ENCODE assay signal across 1 cellular context in the genomic region with DNA sequence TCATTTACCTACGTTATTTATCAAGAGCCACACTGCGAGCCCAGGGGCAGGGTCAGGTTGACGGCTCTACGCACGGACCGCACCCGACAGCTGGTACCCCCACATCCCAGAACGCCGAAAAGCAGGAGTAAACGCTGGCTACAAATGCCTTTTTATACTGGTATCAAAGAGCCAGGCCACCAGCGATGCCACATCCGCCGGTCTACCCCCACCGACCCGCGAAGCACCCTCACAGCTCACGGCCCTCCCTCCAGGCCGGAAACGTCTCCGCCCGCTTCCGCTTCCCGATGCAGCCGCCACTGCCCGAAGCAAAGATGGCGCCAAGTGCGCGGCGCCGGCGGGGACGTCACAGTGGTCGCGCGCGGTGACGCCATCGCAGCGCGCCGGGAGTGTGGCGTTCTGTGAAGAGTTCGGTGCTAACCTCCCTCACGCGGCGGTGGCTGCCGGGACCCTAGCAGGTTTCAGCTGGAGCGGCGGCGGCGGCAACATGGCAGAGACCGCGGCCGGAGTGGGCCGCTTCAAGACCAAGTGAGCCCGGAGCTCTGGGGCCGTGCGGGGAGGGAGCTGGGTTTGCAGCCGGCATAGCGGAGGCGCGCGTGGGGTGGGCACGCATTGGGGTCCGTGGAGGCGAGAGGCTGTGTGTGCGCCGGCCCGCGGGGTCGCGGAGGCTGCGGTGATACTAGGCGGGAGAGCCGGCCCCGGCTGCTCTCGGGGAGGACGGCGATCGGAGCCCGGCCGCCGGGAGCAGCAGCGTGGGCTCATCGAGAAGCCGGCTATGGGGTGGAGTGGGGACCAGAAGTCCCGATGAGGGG.
A peak's percentile ranks its signal among the peaks of the same experiment; 100 is the strongest.
TF ChIP-seq lines count a peak whose summit lies in the region.

A gene (plus strand): TSS at position 376 of the 812 bp plus-strand sequence. CDS start 112 bp downstream, at position 488.

TF ChIP-seq in K562, 482 proteins besides CTCF, POLR2A, EP300 and RAD21 (continued from another document and continues in another):
- TF ChIP-seq, protein P1, sequence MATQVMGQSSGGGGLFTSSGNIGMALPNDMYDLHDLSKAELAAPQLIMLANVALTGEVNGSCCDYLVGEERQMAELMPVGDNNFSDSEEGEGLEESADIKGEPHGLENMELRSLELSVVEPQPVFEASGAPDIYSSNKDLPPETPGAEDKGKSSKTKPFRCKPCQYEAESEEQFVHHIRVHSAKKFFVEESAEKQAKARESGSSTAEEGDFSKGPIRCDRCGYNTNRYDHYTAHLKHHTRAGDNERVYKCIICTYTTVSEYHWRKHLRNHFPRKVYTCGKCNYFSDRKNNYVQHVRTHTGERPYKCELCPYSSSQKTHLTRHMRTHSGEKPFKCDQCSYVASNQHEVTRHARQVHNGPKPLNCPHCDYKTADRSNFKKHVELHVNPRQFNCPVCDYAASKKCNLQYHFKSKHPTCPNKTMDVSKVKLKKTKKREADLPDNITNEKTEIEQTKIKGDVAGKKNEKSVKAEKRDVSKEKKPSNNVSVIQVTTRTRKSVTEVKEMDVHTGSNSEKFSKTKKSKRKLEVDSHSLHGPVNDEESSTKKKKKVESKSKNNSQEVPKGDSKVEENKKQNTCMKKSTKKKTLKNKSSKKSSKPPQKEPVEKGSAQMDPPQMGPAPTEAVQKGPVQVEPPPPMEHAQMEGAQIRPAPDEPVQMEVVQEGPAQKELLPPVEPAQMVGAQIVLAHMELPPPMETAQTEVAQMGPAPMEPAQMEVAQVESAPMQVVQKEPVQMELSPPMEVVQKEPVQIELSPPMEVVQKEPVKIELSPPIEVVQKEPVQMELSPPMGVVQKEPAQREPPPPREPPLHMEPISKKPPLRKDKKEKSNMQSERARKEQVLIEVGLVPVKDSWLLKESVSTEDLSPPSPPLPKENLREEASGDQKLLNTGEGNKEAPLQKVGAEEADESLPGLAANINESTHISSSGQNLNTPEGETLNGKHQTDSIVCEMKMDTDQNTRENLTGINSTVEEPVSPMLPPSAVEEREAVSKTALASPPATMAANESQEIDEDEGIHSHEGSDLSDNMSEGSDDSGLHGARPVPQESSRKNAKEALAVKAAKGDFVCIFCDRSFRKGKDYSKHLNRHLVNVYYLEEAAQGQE (CRISPR knock-in tag; IDR thresholded peaks at IDR 0.05; ENCODE audit: low read depth) = peak; percentile 64; the same call in 1 of the 2 replicates
- TF ChIP-seq SP1 (CRISPR knock-in tag; IDR thresholded peaks at IDR 0.05) = peak; percentile 98
- no peak for TF ChIP-seq ZNF184 (CRISPR knock-in tag; IDR thresholded peaks at IDR 0.05)
- TF ChIP-seq MIER1 (IDR thresholded peaks at IDR 0.05; ENCODE audit: low read depth) = no peak
- TF ChIP-seq, protein P2, sequence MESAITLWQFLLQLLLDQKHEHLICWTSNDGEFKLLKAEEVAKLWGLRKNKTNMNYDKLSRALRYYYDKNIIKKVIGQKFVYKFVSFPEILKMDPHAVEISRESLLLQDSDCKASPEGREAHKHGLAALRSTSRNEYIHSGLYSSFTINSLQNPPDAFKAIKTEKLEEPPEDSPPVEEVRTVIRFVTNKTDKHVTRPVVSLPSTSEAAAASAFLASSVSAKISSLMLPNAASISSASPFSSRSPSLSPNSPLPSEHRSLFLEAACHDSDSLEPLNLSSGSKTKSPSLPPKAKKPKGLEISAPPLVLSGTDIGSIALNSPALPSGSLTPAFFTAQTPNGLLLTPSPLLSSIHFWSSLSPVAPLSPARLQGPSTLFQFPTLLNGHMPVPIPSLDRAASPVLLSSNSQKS (CRISPR knock-in tag; IDR thresholded peaks at IDR 0.05) = no peak
- peak; percentile 99 for TF ChIP-seq ELF1 (tag; IDR thresholded peaks at IDR 0.05)
- TF ChIP-seq, protein P3, sequence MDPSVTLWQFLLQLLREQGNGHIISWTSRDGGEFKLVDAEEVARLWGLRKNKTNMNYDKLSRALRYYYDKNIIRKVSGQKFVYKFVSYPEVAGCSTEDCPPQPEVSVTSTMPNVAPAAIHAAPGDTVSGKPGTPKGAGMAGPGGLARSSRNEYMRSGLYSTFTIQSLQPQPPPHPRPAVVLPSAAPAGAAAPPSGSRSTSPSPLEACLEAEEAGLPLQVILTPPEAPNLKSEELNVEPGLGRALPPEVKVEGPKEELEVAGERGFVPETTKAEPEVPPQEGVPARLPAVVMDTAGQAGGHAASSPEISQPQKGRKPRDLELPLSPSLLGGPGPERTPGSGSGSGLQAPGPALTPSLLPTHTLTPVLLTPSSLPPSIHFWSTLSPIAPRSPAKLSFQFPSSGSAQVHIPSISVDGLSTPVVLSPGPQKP (CRISPR knock-in tag; IDR thresholded peaks at IDR 0.05) = no peak
- TF ChIP-seq, protein P4, sequence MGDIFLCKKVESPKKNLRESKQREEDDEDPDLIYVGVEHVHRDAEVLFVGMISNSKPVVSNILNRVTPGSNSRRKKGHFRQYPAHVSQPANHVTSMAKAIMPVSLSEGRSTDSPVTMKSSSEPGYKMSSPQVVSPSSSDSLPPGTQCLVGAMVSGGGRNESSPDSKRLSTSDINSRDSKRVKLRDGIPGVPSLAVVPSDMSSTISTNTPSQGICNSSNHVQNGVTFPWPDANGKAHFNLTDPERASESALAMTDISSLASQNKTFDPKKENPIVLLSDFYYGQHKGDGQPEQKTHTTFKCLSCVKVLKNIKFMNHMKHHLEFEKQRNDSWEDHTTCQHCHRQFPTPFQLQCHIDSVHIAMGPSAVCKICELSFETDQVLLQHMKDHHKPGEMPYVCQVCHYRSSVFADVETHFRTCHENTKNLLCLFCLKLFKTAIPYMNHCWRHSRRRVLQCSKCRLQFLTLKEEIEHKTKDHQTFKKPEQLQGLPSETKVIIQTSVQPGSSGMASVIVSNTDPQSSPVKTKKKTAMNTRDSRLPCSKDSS (IDR thresholded peaks at IDR 0.05; ENCODE audit: low read depth, partially characterized antibody) = no peak
- TF ChIP-seq RNF2 (IDR thresholded peaks at IDR 0.05) = peak; percentile 50; the same call in 1 of the 2 replicates
- TF ChIP-seq, protein P5, sequence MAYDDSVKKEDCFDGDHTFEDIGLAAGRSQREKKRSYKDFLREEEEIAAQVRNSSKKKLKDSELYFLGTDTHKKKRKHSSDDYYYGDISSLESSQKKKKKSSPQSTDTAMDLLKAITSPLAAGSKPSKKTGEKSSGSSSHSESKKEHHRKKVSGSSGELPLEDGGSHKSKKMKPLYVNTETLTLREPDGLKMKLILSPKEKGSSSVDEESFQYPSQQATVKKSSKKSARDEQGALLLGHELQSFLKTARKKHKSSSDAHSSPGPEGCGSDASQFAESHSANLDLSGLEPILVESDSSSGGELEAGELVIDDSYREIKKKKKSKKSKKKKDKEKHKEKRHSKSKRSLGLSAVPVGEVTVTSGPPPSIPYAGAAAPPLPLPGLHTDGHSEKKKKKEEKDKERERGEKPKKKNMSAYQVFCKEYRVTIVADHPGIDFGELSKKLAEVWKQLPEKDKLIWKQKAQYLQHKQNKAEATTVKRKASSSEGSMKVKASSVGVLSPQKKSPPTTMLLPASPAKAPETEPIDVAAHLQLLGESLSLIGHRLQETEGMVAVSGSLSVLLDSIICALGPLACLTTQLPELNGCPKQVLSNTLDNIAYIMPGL (CRISPR knock-in tag; IDR thresholded peaks at IDR 0.05) = peak; percentile 59; the same call in 1 of the 2 replicates
- TF ChIP-seq, protein P6, sequence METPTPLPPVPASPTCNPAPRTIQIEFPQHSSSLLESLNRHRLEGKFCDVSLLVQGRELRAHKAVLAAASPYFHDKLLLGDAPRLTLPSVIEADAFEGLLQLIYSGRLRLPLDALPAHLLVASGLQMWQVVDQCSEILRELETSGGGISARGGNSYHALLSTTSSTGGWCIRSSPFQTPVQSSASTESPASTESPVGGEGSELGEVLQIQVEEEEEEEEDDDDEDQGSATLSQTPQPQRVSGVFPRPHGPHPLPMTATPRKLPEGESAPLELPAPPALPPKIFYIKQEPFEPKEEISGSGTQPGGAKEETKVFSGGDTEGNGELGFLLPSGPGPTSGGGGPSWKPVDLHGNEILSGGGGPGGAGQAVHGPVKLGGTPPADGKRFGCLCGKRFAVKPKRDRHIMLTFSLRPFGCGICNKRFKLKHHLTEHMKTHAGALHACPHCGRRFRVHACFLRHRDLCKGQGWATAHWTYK (CRISPR knock-in tag; IDR thresholded peaks at IDR 0.05) = peak; percentile 86; the same call in 1 of the 2 replicates
- no peak for TF ChIP-seq RBM34 (IDR thresholded peaks at IDR 0.05; ENCODE audit: borderline replicate concordance, insufficient read depth, low read length)
- TF ChIP-seq RBM17 (IDR thresholded peaks at IDR 0.05; ENCODE audit: borderline replicate concordance, low read depth, low read length) = no peak
- TF ChIP-seq RFX5 (IDR thresholded peaks at IDR 0.05; ENCODE audit: low read depth, low read length) = peak; percentile 23; the same call in 1 of the 2 replicates
- TF ChIP-seq PHF8 (IDR thresholded peaks at IDR 0.05; ENCODE audit: borderline replicate concordance, low read length) = peak; percentile 86
- no peak; the same call in 1 of the 2 replicates for TF ChIP-seq MTA3 (IDR thresholded peaks at IDR 0.05; ENCODE audit: borderline replicate concordance)
- no peak for TF ChIP-seq ZNF75A (CRISPR knock-in tag; IDR thresholded peaks at IDR 0.05)
- TF ChIP-seq CCAR2 (IDR thresholded peaks at IDR 0.05; ENCODE audit: low read depth, low read length) = no peak
- TF ChIP-seq ILF3 (IDR thresholded peaks at IDR 0.05; ENCODE audit: borderline replicate concordance) = no peak; the same call in 1 of the 2 replicates
- TF ChIP-seq MED1 (CRISPR knock-in tag; IDR thresholded peaks at IDR 0.05; ENCODE audit: borderline replicate concordance) = peak; percentile 42; the same call in 1 of the 2 replicates
- TF ChIP-seq NFXL1 (CRISPR knock-in tag; IDR thresholded peaks at IDR 0.05) = no peak
- TF ChIP-seq RBFOX2 (IDR thresholded peaks at IDR 0.05; ENCODE audit: low read depth, low read length) = peak; percentile 91
- TF ChIP-seq, protein P7, sequence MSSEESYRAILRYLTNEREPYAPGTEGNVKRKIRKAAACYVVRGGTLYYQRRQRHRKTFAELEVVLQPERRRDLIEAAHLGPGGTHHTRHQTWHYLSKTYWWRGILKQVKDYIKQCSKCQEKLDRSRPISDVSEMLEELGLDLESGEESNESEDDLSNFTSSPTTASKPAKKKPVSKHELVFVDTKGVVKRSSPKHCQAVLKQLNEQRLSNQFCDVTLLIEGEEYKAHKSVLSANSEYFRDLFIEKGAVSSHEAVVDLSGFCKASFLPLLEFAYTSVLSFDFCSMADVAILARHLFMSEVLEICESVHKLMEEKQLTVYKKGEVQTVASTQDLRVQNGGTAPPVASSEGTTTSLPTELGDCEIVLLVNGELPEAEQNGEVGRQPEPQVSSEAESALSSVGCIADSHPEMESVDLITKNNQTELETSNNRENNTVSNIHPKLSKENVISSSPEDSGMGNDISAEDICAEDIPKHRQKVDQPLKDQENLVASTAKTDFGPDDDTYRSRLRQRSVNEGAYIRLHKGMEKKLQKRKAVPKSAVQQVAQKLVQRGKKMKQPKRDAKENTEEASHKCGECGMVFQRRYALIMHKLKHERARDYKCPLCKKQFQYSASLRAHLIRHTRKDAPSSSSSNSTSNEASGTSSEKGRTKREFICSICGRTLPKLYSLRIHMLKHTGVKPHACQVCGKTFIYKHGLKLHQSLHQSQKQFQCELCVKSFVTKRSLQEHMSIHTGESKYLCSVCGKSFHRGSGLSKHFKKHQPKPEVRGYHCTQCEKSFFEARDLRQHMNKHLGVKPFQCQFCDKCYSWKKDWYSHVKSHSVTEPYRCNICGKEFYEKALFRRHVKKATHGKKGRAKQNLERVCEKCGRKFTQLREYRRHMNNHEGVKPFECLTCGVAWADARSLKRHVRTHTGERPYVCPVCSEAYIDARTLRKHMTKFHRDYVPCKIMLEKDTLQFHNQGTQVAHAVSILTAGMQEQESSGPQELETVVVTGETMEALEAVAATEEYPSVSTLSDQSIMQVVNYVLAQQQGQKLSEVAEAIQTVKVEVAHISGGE (CRISPR knock-in tag; IDR thresholded peaks at IDR 0.05) = peak in 1 of 3 experiments; percentile 86; a peak in 2 of 6 replicates
- peak; percentile 53; the same call in 1 of the 2 replicates for TF ChIP-seq TOE1 (IDR thresholded peaks at IDR 0.05; ENCODE audit: borderline replicate concordance)
- no peak for TF ChIP-seq TOE1 (CRISPR knock-in tag; IDR thresholded peaks at IDR 0.05; ENCODE audit: borderline replicate concordance, low read depth)
- peak; percentile 95 for TF ChIP-seq MAZ (CRISPR knock-in tag; conservative IDR thresholded peaks at IDR 0.05 in 1 of 2, IDR thresholded peaks at IDR 0.05 in 1 of 2)
- TF ChIP-seq, protein P8, sequence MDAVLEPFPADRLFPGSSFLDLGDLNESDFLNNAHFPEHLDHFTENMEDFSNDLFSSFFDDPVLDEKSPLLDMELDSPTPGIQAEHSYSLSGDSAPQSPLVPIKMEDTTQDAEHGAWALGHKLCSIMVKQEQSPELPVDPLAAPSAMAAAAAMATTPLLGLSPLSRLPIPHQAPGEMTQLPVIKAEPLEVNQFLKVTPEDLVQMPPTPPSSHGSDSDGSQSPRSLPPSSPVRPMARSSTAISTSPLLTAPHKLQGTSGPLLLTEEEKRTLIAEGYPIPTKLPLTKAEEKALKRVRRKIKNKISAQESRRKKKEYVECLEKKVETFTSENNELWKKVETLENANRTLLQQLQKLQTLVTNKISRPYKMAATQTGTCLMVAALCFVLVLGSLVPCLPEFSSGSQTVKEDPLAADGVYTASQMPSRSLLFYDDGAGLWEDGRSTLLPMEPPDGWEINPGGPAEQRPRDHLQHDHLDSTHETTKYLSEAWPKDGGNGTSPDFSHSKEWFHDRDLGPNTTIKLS (IDR thresholded peaks at IDR 0.05; ENCODE audit: borderline replicate concordance, low read depth) = peak; percentile 74
- TF ChIP-seq SAFB (IDR thresholded peaks at IDR 0.05; ENCODE audit: borderline replicate concordance, low read depth, low read length) = no peak
- TF ChIP-seq, protein P9, sequence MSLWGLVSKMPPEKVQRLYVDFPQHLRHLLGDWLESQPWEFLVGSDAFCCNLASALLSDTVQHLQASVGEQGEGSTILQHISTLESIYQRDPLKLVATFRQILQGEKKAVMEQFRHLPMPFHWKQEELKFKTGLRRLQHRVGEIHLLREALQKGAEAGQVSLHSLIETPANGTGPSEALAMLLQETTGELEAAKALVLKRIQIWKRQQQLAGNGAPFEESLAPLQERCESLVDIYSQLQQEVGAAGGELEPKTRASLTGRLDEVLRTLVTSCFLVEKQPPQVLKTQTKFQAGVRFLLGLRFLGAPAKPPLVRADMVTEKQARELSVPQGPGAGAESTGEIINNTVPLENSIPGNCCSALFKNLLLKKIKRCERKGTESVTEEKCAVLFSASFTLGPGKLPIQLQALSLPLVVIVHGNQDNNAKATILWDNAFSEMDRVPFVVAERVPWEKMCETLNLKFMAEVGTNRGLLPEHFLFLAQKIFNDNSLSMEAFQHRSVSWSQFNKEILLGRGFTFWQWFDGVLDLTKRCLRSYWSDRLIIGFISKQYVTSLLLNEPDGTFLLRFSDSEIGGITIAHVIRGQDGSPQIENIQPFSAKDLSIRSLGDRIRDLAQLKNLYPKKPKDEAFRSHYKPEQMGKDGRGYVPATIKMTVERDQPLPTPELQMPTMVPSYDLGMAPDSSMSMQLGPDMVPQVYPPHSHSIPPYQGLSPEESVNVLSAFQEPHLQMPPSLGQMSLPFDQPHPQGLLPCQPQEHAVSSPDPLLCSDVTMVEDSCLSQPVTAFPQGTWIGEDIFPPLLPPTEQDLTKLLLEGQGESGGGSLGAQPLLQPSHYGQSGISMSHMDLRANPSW (CRISPR knock-in tag; IDR thresholded peaks at IDR 0.05) = no peak; the same call in 1 of the 2 replicates
- TF ChIP-seq CEBPG (CRISPR knock-in tag; IDR thresholded peaks at IDR 0.05) = no peak
- TF ChIP-seq CEBPG (tag; conservative IDR thresholded peaks at IDR 0.05 in 1 of 2, IDR thresholded peaks at IDR 0.05 in 1 of 2) = no peak
- TF ChIP-seq TARDBP (IDR thresholded peaks at IDR 0.05) = peak; percentile 15; the same call in 1 of the 2 replicates
